2 cellular contexts compared by ENCODE assay signal in genomic region chr4:98284640-98285046, GRCh38.
TF ChIP-seq lines count a peak whose summit lies in the region.

No MANE protein-coding gene starts in this region.

TF ChIP-seq in GM23338, 12 proteins besides CTCF, POLR2A, EP300 and RAD21:
- TF ChIP-seq ZNF462 (CRISPR knock-in tag; IDR thresholded peaks at IDR 0.05) (peak; percentile 47; the same call in 1 of the 2 replicates), EZH2phosphoT487 (IDR thresholded peaks at IDR 0.05; ENCODE audit: unreplicated experiment) (no peak)
TF ChIP-seq in GM23338: peak in this region for 1.

TF ChIP-seq in K562, 482 proteins besides CTCF, POLR2A, EP300 and RAD21:
- TF ChIP-seq POU5F1 (IDR thresholded peaks at IDR 0.05; ENCODE audit: borderline replicate concordance, low read depth, low read length, partially characterized antibody): no peak
- TF ChIP-seq PHTF2 (CRISPR knock-in tag; IDR thresholded peaks at IDR 0.05): no peak
- TF ChIP-seq ZHX1 (conservative IDR thresholded peaks at IDR 0.05; ENCODE audit: low read length): no peak
- TF ChIP-seq BHLHE40 (IDR thresholded peaks at IDR 0.05; ENCODE audit: low read length): no peak
- no peak for TF ChIP-seq MXI1 (IDR thresholded peaks at IDR 0.05; ENCODE audit: low read depth, low read length)
- TF ChIP-seq ZNF583 (CRISPR knock-in tag; IDR thresholded peaks at IDR 0.05): no peak
- TF ChIP-seq MTF1 (CRISPR knock-in tag; IDR thresholded peaks at IDR 0.05; ENCODE audit: borderline replicate concordance): no peak
- TF ChIP-seq NR0B1 (IDR thresholded peaks at IDR 0.05; ENCODE audit: partially characterized antibody): no peak
- no peak for TF ChIP-seq RBFOX2 (IDR thresholded peaks at IDR 0.05; ENCODE audit: low read depth, low read length)
- TF ChIP-seq NCOR1 (IDR thresholded peaks at IDR 0.05): no peak
